Comparison of ENCODE assay signal across 8 cellular contexts in genomic region chr20:41692479-41693135, GRCh38.
DNase-seq lines count a peak whose midpoint lies in the region; ATAC-seq and TF ChIP-seq lines count a peak whose summit lies in the region.

No MANE protein-coding gene starts in this region.

- peaks cover 5% of the 10 kb centered on the region for H3K4me1 Mint-ChIP-seq in endothelial cell (ENCODE audit: unreplicated experiment)
- H3K4me1 Mint-ChIP-seq in mesothelial cell of epicardium = peaks cover 6% of the 10 kb centered on the region

- H3K4me3 Mint-ChIP-seq in endothelial cell (ENCODE audit: unreplicated experiment) (peak overlapping the region; percentile 94), mesothelial cell of epicardium (peak overlapping the region; percentile 88)

- TF ChIP-seq CTCF in endothelial cell (IDR thresholded peaks at IDR 0.05; ENCODE audit: unreplicated experiment) (no peak), mesothelial cell of epicardium (IDR thresholded peaks at IDR 0.05; ENCODE audit: unreplicated experiment) (no peak)

- DNase-seq in AG20443 (ENCODE audit: low spot score) (peak; percentile 63), NCI-H774 (lab: John Stamatoyannopoulos, UW) (peak; percentile 68), endothelial cell (ENCODE audit: low spot score) (peak; percentile 74), mesothelial cell of epicardium (ENCODE audit: low spot score in 2 of 2, unreplicated experiment in 2 of 2) (peak; percentile 43 to 74)
- DNase-seq in activated CD8-positive, alpha-beta memory T cell treated with anti-CD3 and anti-CD28 coated beads, Interleukin-2, amount 50 U/mL, for 4 hours = peak; percentile 74
- DNase-seq in stimulated activated CD8-positive, alpha-beta memory T cell treated with anti-CD3 and anti-CD28 coated beads, Interleukin-15, amount 100 ng/mL, for 4 hours (ENCODE audit: low read depth in 2 of 2) = peak; percentile 37 to 42

- H3K36me3 Mint-ChIP-seq in endothelial cell (ENCODE audit: low read depth, unreplicated experiment) (no peaks in the 10 kb centered on the region), mesothelial cell of epicardium (no peaks in the 10 kb centered on the region)

- H3K27me3 Mint-ChIP-seq in endothelial cell (ENCODE audit: unreplicated experiment) (no peaks in the 10 kb centered on the region), mesothelial cell of epicardium (ENCODE audit: low read depth) (peaks cover 31% of the 10 kb centered on the region)

- H3K9me3 Mint-ChIP-seq in endothelial cell (ENCODE audit: unreplicated experiment) (no peaks in the 10 kb centered on the region), mesothelial cell of epicardium (no peaks in the 10 kb centered on the region)

- ATAC-seq in GM19324 (IDR thresholded peaks at IDR 0.05; ENCODE audit: low FRiP score, unreplicated experiment) = peak; percentile 57
- peak; percentile 53 for ATAC-seq in HG03442 (IDR thresholded peaks at IDR 0.05; ENCODE audit: unreplicated experiment)

- H3K27ac Mint-ChIP-seq in endothelial cell (ENCODE audit: unreplicated experiment) = peak overlapping the region; percentile 77
- peak overlapping the region; percentile 92 for H3K27ac Mint-ChIP-seq in mesothelial cell of epicardium

Comparison
In these comparisons a context has a peak if more than half of its experiments do, and no peak if none do; other contexts are left out.
1. Peak in every context shown above with its lines: DNase-seq and ATAC-seq.